Comparison of ENCODE assay signal across 8 cellular contexts in genomic region chr2:72148975-72149555, GRCh38. TPM values are rescaled to one million over a fixed set of nuclear protein-coding genes. Genes with fewer than 3 reads are reported as not detected.
DNase-seq lines count a peak whose midpoint lies in the region; ATAC-seq and TF ChIP-seq lines count a peak whose summit lies in the region.

No MANE protein-coding gene starts in this region.

- no peak for ATAC-seq in activated CD8-positive, alpha-beta memory T cell treated with anti-CD3 and anti-CD28 coated beads, Interleukin-2, amount 10 ng/mL, durations not matched to agents 7 days and 5 days
- no peak for ATAC-seq in HG03342 (IDR thresholded peaks at IDR 0.05; ENCODE audit: unreplicated experiment)
- ATAC-seq in HG02884 (IDR thresholded peaks at IDR 0.05; ENCODE audit: unreplicated experiment), result no peak

- WGBS in neuronal stem cell (ENCODE audit: extremely low coverage in 2 of 2, insufficient read length in 2 of 2, insufficient replicate concordance in 1 of 2), 2 donors, result no CpG with 5 or more reads among the region's 58 CpGs

- H3K36me3 ChIP-seq in neuronal stem cell (replicated peaks in 1 of 2; ENCODE audit: control insufficient read depth in 2 of 2, insufficient read depth in 2 of 2, low read length in 2 of 2), result no peaks in the 10 kb centered on the region

- H3K4me1 ChIP-seq in neuronal stem cell (ENCODE audit: control insufficient read depth in 2 of 2, insufficient read depth in 1 of 2, low read depth in 1 of 2, low read length in 2 of 2), result peaks cover 11 to 17% of the 10 kb centered on the region in 2 donors

- peak overlapping the region; percentile 78 for H3K4me2 ChIP-seq in neuronal stem cell (ENCODE audit: insufficient read depth, low read length, poor library complexity, severe bottlenecking)

- CTCF ChIA-PET in activated CD8-positive, alpha-beta memory T cell treated with anti-CD3 and anti-CD28 coated beads, Interleukin-2, amount 10 ng/mL, durations not matched to agents 7 days and 5 days (lab: Charles Lee), result interaction anchor here (1.5 to 2.2 kb wide), 3 partner anchors 225 to 711 kb away, joined by 5 to 9 read pairs (median 5); no protein-coding TSS in a partner anchor

- DNase-seq in AG20443 (ENCODE audit: low spot score) (peak; percentile 86), HFFc6 (no peak), glomerular visceral epithelial cell (ENCODE audit: extremely low spot score) (peak; percentile 31), neuronal stem cell (ENCODE audit: low spot score) (peak; percentile 47), iPS-NIHi7 (ENCODE audit: extremely low spot score) (no peak)
- DNase-seq in activated CD8-positive, alpha-beta memory T cell treated with anti-CD3 and anti-CD28 coated beads, Interleukin-2, amount 10 ng/mL, durations not matched to agents 7 days and 5 days, result peak; percentile 43

- H2BK12ac ChIP-seq in neuronal stem cell (ENCODE audit: low read length), result no peak overlapping the region

- H3K4ac ChIP-seq in neuronal stem cell (ENCODE audit: low read length), result no peak overlapping the region

- H3K14ac ChIP-seq in neuronal stem cell (ENCODE audit: low read length), result peak overlapping the region; percentile 97

- peaks cover 36 to 86% (median 69%) of the 10 kb centered on the region in 3 experiments for H3K27me3 ChIP-seq in neuronal stem cell (ENCODE audit: control insufficient read depth in 3 of 3, insufficient read depth in 3 of 3, low read depth in 1 of 3, low read length in 3 of 3)

- H3K27ac ChIP-seq in neuronal stem cell (replicated peaks; ENCODE audit: low read length), result no peak overlapping the region

- no peaks in the 10 kb centered on the region for H3K79me1 ChIP-seq in neuronal stem cell (ENCODE audit: low read depth, low read length)

- H2AK5ac ChIP-seq in neuronal stem cell (ENCODE audit: low read depth, low read length), result peak overlapping the region; percentile 67

- H3K4me3 ChIP-seq in neuronal stem cell (ENCODE audit: low read length in 2 of 2), result peak overlapping the region; percentile 41 to 82

- H3K18ac ChIP-seq in neuronal stem cell (ENCODE audit: low read length), result peak overlapping the region; percentile 92

- H2BK5ac ChIP-seq in neuronal stem cell (ENCODE audit: low read length), result no peak overlapping the region

- peak overlapping the region; percentile 59 for H2BK15ac ChIP-seq in neuronal stem cell (ENCODE audit: low read length)

- peak overlapping the region; percentile 95 for H3K23ac ChIP-seq in neuronal stem cell (ENCODE audit: low read depth, low read length, poor library complexity)

- no peaks in the 10 kb centered on the region; the same call in 1 of the 2 replicates for H3K9me3 Mint-ChIP-seq in HFFc6
- H3K9me3 Mint-ChIP-seq in activated CD8-positive, alpha-beta memory T cell treated with anti-CD3 and anti-CD28 coated beads, Interleukin-2, amount 10 ng/mL, durations not matched to agents 7 days and 5 days (ENCODE audit: low read depth), result peaks cover 2% of the 10 kb centered on the region

- no peak overlapping the region for H4K91ac ChIP-seq in neuronal stem cell (ENCODE audit: low read depth, low read length, poor library complexity)

- H3K9me3 ChIP-seq in neuronal stem cell (replicated peaks in 1 of 2; ENCODE audit: control insufficient read depth in 2 of 2, insufficient read depth in 1 of 2, low read depth in 1 of 2, low read length in 2 of 2), result peaks cover 5 to 6% of the 10 kb centered on the region in 2 donors

- H3K4me3 Mint-ChIP-seq in HFFc6, result peak overlapping the region; percentile 75
- H3K4me3 Mint-ChIP-seq in activated CD8-positive, alpha-beta memory T cell treated with anti-CD3 and anti-CD28 coated beads, Interleukin-2, amount 10 ng/mL, durations not matched to agents 7 days and 5 days, result peak overlapping the region; percentile 71

- H3K27me3 Mint-ChIP-seq in HFFc6 (ENCODE audit: insufficient read depth), result peaks cover 51% of the 10 kb centered on the region
- H3K27me3 Mint-ChIP-seq in activated CD8-positive, alpha-beta memory T cell treated with anti-CD3 and anti-CD28 coated beads, Interleukin-2, amount 10 ng/mL, durations not matched to agents 7 days and 5 days, result peaks cover 63% of the 10 kb centered on the region

- H2BK120ac ChIP-seq in neuronal stem cell (ENCODE audit: low read depth, low read length), result no peak overlapping the region

- H3K9ac ChIP-seq in neuronal stem cell (ENCODE audit: low read depth, low read length, poor library complexity), result peak overlapping the region; percentile 94

- H3K27ac Mint-ChIP-seq in HFFc6, result no peak overlapping the region
- no peak overlapping the region for H3K27ac Mint-ChIP-seq in activated CD8-positive, alpha-beta memory T cell treated with anti-CD3 and anti-CD28 coated beads, Interleukin-2, amount 10 ng/mL, durations not matched to agents 7 days and 5 days

- H4K8ac ChIP-seq in neuronal stem cell (ENCODE audit: low read depth, low read length), result no peak overlapping the region

- H2AFZ ChIP-seq in neuronal stem cell (ENCODE audit: low read length), result peak overlapping the region; percentile 76

- no peak for TF ChIP-seq CTCF in HFFc6 (IDR thresholded peaks at IDR 0.05)

- H3K36me3 Mint-ChIP-seq in HFFc6 (ENCODE audit: low read depth), result peaks cover 5% of the 10 kb centered on the region; the same call in 1 of the 2 replicates
- H3K36me3 Mint-ChIP-seq in activated CD8-positive, alpha-beta memory T cell treated with anti-CD3 and anti-CD28 coated beads, Interleukin-2, amount 10 ng/mL, durations not matched to agents 7 days and 5 days, result peaks cover 7% of the 10 kb centered on the region

- peaks cover 35% of the 10 kb centered on the region for H3K4me1 Mint-ChIP-seq in HFFc6 (ENCODE audit: low read depth)
- peaks cover 29% of the 10 kb centered on the region for H3K4me1 Mint-ChIP-seq in activated CD8-positive, alpha-beta memory T cell treated with anti-CD3 and anti-CD28 coated beads, Interleukin-2, amount 10 ng/mL, durations not matched to agents 7 days and 5 days

RNA-seq across cellular contexts. Expression of gene CYP26B1, which starts 1.4 kb away (rescaled TPM):
- total RNA-seq in HFFc6 (2021; fragmentation: NEBNext Ultra II Directional; extraction: Animal tissue kit (Norgen Biotek cat#: 25700)), result under 1 TPM in 5 of 6 experiments, not detected in 1; 0.05 to 0.66 (median 0.14) TPM
- total RNA-seq in activated CD8-positive, alpha-beta memory T cell treated with anti-CD3 and anti-CD28 coated beads, Interleukin-2, amount 10 ng/mL, durations not matched to agents 7 days and 5 days, result not detected
- 1.0 TPM for polyA plus RNA-seq in neuronal stem cell (2013, experiment 1 of 2)
- polyA plus RNA-seq in neuronal stem cell (2013, experiment 2 of 2), result 0.68 TPM

Comparison
In these comparisons a context has a peak if more than half of its experiments do, and no peak if none do; other contexts are left out.
1. DNase-seq: peak in AG20443 (single experiment), activated CD8-positive, alpha-beta memory T cell treated with anti-CD3 and anti-CD28 coated beads, Interleukin-2, amount 10 ng/mL, durations not matched to agents 7 days and 5 days (single experiment), glomerular visceral epithelial cell (single experiment) and neuronal stem cell (single experiment); none in HFFc6 (single experiment) and iPS-NIHi7 (single experiment).